Comparison of ENCODE assay signal across 16 cellular contexts in genomic region chr1:107840746-107841145, GRCh38.
A peak's percentile ranks its signal among the peaks of the same experiment; 100 is the strongest.
DNase-seq lines count a peak whose midpoint lies in the region; ATAC-seq and TF ChIP-seq lines count a peak whose summit lies in the region.
"Had no signal": no experiment of that assay in that cellular context is flagged by ENCODE, and none has a peak within 500 bp of the region (broad histone marks: within the 10 kb centered on the region; RNA-seq: fewer than 3 reads in every experiment).

No MANE protein-coding gene starts in this region.

- WGBS in spleen, 5 donors, result 0 to 13% (median 4%) methylated on average over 1 of the region's 1 CpG

- peak overlapping the region; percentile 18 for H3K27ac Mint-ChIP-seq in activated T-cell treated with anti-CD3 and anti-CD28 coated beads, Interleukin-2, amount 50 U/mL, for 24 hours
- peak overlapping the region; percentile 67 for H3K27ac Mint-ChIP-seq in activated CD8-positive, alpha-beta T cell treated with anti-CD3 and anti-CD28 coated beads, Interleukin-2, amount 10 ng/mL, durations not matched to agents 7 days and 5 days
- H3K27ac Mint-ChIP-seq: HFFc6 had no signal

- peaks cover 4% of the 10 kb centered on the region for H3K36me3 Mint-ChIP-seq in activated T-cell treated with anti-CD3 and anti-CD28 coated beads, Interleukin-2, amount 50 U/mL, for 24 hours (ENCODE audit: low read depth)
- peaks cover 32% of the 10 kb centered on the region for H3K36me3 Mint-ChIP-seq in activated CD8-positive, alpha-beta T cell treated with anti-CD3 and anti-CD28 coated beads, Interleukin-2, amount 10 ng/mL, durations not matched to agents 7 days and 5 days (ENCODE audit: low read depth)

- no peak overlapping the region for H2AFZ ChIP-seq in Loucy (ENCODE audit: low read length)

- no peaks in the 10 kb centered on the region for H3K9me2 ChIP-seq in Loucy (replicated peaks; ENCODE audit: low read depth, low read length)

- H3K4me3 ChIP-seq in Loucy (ENCODE audit: low read length, poor library complexity, severe bottlenecking), result peak overlapping the region; percentile 54
- no peak overlapping the region for H3K4me3 ChIP-seq in spleen
- H3K4me3 ChIP-seq: adrenal gland, tibial nerve had no signal

- peaks cover 10% of the 10 kb centered on the region for H3K9me3 Mint-ChIP-seq in activated T-cell treated with anti-CD3 and anti-CD28 coated beads, Interleukin-2, amount 50 U/mL, for 24 hours
- H3K9me3 Mint-ChIP-seq in activated CD8-positive, alpha-beta T cell treated with anti-CD3 and anti-CD28 coated beads, Interleukin-2, amount 10 ng/mL, durations not matched to agents 7 days and 5 days (ENCODE audit: insufficient read depth), result peaks cover 17% of the 10 kb centered on the region

- peaks cover 72% of the 10 kb centered on the region for H3K4me1 Mint-ChIP-seq in activated T-cell treated with anti-CD3 and anti-CD28 coated beads, Interleukin-2, amount 50 U/mL, for 24 hours (ENCODE audit: low read depth)
- H3K4me1 Mint-ChIP-seq in activated CD8-positive, alpha-beta T cell treated with anti-CD3 and anti-CD28 coated beads, Interleukin-2, amount 10 ng/mL, durations not matched to agents 7 days and 5 days (ENCODE audit: low read depth), result peaks cover 69% of the 10 kb centered on the region

- H3K27me3 Mint-ChIP-seq in activated T-cell treated with anti-CD3 and anti-CD28 coated beads, Interleukin-2, amount 50 U/mL, for 24 hours, result no peaks in the 10 kb centered on the region
- H3K27me3 Mint-ChIP-seq in activated CD8-positive, alpha-beta T cell treated with anti-CD3 and anti-CD28 coated beads, Interleukin-2, amount 10 ng/mL, durations not matched to agents 7 days and 5 days (ENCODE audit: low read depth), result no peaks in the 10 kb centered on the region

- H3K27me3 ChIP-seq in Loucy (ENCODE audit: insufficient read depth, low read length, poor library complexity, severe bottlenecking) (no peaks in the 10 kb centered on the region), spleen (replicated peaks in 1 of 7) (no peaks in the 10 kb centered on the region)
- H3K27me3 ChIP-seq: adrenal gland, tibial nerve had no signal

- DNase-seq in activated T-cell treated with anti-CD3 and anti-CD28 coated beads, Interleukin-2, amount 50 U/mL, for 24 hours, result no peak
- no peak for DNase-seq in activated T-cell treated with anti-CD3 and anti-CD28 coated beads, Interleukin-2, amount 50 U/mL, for 48 hours
- no peak for DNase-seq in activated CD8-positive, alpha-beta T cell treated with anti-CD3 and anti-CD28 coated beads, Interleukin-2, amount 10 ng/mL, durations not matched to agents 7 days and 5 days
- DNase-seq in spleen (no peak), HPDE6-E6E7 (ENCODE audit: extremely low spot score) (no peak)
- DNase-seq in stimulated activated CD4-positive, alpha-beta T cell treated with anti-CD3 and anti-CD28 coated beads, Interleukin-12 subunit alpha, Interleukin-12 subunit beta, amount 100 ng/mL, for 4 hours, result no peak
- DNase-seq: adrenal gland, head of caudate nucleus, HFFc6, NCI-H1092 treated with DMSO at 0.1 percent for 48 hours, NCI-H446 treated with DMSO at 0.1 percent for 48 hours, T-helper 9 cell had no signal

- H3F3A ChIP-seq in Loucy (ENCODE audit: low read depth), result peaks cover 15% of the 10 kb centered on the region

- H3K27ac ChIP-seq in spleen, result peak overlapping the region in 6 of 8 donors; percentile 24 to 74 (median 52)
- H3K27ac ChIP-seq: adrenal gland, tibial nerve had no signal

- POLR2A ChIA-PET in activated CD8-positive, alpha-beta T cell treated with anti-CD3 and anti-CD28 coated beads, Interleukin-2, amount 10 ng/mL, durations not matched to agents 7 days and 5 days (lab: Charles Lee), result no interaction called here

- H3K4me1 ChIP-seq in Loucy (ENCODE audit: insufficient read depth, low read length, poor library complexity, severe bottlenecking) (peaks cover 84% of the 10 kb centered on the region), spleen (peaks cover 34 to 100% (median 74%) of the 10 kb centered on the region in 6 donors)

- peak; percentile 48 for ATAC-seq in activated CD8-positive, alpha-beta T cell treated with anti-CD3 and anti-CD28 coated beads, Interleukin-2, amount 10 ng/mL, durations not matched to agents 7 days and 5 days
- ATAC-seq in GM21825 (IDR thresholded peaks at IDR 0.05; ENCODE audit: unreplicated experiment), result no peak
- ATAC-seq: Panc1 had no signal

- intact Hi-C loops in spleen (cut with DNase I; ENCODE audit: low total_unique reads), result no loop called here

- TF ChIP-seq POLR2A in spleen (IDR thresholded peaks at IDR 0.05), result no peak

- peak overlapping the region; percentile 73 for H3K4me2 ChIP-seq in Loucy (ENCODE audit: low read depth, low read length, poor library complexity, severe bottlenecking)

- H4K20me1 ChIP-seq in Loucy (ENCODE audit: insufficient read depth, low read length, poor library complexity, severe bottlenecking), result peaks cover 73% of the 10 kb centered on the region

- peaks cover 100% of the 10 kb centered on the region for H3K79me2 ChIP-seq in Loucy (ENCODE audit: insufficient read depth, low read length)

- H3K9me3 ChIP-seq in Loucy (ENCODE audit: insufficient read depth, low read depth, low read length) (no peaks in the 10 kb centered on the region), spleen (peaks cover 0 to 8% (median 2%) of the 10 kb centered on the region in 8 donors)
- H3K9me3 ChIP-seq: adrenal gland had no signal

- H3K4me3 Mint-ChIP-seq in activated T-cell treated with anti-CD3 and anti-CD28 coated beads, Interleukin-2, amount 50 U/mL, for 24 hours, result peak overlapping the region; percentile 1
- H3K4me3 Mint-ChIP-seq in activated CD8-positive, alpha-beta T cell treated with anti-CD3 and anti-CD28 coated beads, Interleukin-2, amount 10 ng/mL, durations not matched to agents 7 days and 5 days, result peak overlapping the region; percentile 12
- H3K4me3 Mint-ChIP-seq: HFFc6 had no signal

- TF ChIP-seq CTCF in Loucy (conservative IDR thresholded peaks at IDR 0.05; ENCODE audit: low read length), result no peak
- TF ChIP-seq CTCF in spleen (IDR thresholded peaks at IDR 0.05 in 8 of 11, conservative IDR thresholded peaks at IDR 0.05 in 3 of 11), result no peak

- CTCF ChIA-PET in activated CD8-positive, alpha-beta T cell treated with anti-CD3 and anti-CD28 coated beads, Interleukin-2, amount 10 ng/mL, durations not matched to agents 7 days and 5 days (lab: Charles Lee), result interaction anchor here (0.8 to 2.5 kb wide), 2 partner anchors 8 to 123 kb away, joined by 3 to 9 read pairs; no protein-coding TSS in a partner anchor

- H3K9ac ChIP-seq in Loucy (ENCODE audit: low read depth, low read length, poor library complexity, severe bottlenecking), result peak overlapping the region; percentile 62

- H3K36me3 ChIP-seq in Loucy (ENCODE audit: insufficient read depth, low read length) (0 out of 2 replicates have a peak, but pooled peaks cover 5% of the 10 kb centered on the region), spleen (no peaks in the 10 kb centered on the region)
- H3K36me3 ChIP-seq: adrenal gland, tibial nerve had no signal
